ENCODE assay signal across 8 cellular contexts in genomic region chr2:206250041-206250897, GRCh38. TPM values are rescaled to one million over a fixed set of nuclear protein-coding genes. Genes with fewer than 3 reads are reported as not detected.
DNase-seq lines count a peak whose midpoint lies in the region; ATAC-seq, FAIRE-seq and TF ChIP-seq lines count a peak whose summit lies in the region.

No MANE protein-coding gene starts in this region.

- peak overlapping the region; percentile 13 for H3K4me3 ChIP-seq in GM06990 (replicated peaks; ENCODE audit: low read depth, low read length)
- H3K4me3 ChIP-seq in bronchial epithelial cell (ENCODE audit: low read depth, low read length): peak overlapping the region; percentile 9

- peaks cover 0 to 17% (median 5%) of the 10 kb centered on the region in 3 donors for H3K36me3 Mint-ChIP-seq in naive thymus-derived CD8-positive, alpha-beta T cell

- peaks cover 27 to 91% (median 54%) of the 10 kb centered on the region in 5 donors for H3K27me3 Mint-ChIP-seq in naive thymus-derived CD8-positive, alpha-beta T cell

- no peak overlapping the region for H3K27ac Mint-ChIP-seq in naive thymus-derived CD8-positive, alpha-beta T cell

- H3K36me3 ChIP-seq in GM06990 (ENCODE audit: control insufficient read depth, insufficient read depth, low read length) (no peaks in the 10 kb centered on the region), bronchial epithelial cell (ENCODE audit: control insufficient read depth, insufficient read depth, low read length) (no peaks in the 10 kb centered on the region)

- no peak for TF ChIP-seq POLR2A in GM18505 (IDR thresholded peaks at IDR 0.05; ENCODE audit: borderline replicate concordance, extremely low read depth, insufficient read depth, insufficient read length)

- peak overlapping the region; percentile 63 to 84 (median 80) for H3K4me3 Mint-ChIP-seq in naive thymus-derived CD8-positive, alpha-beta T cell

- peaks cover 0 to 35% (median 6%) of the 10 kb centered on the region in 9 donors for H3K9me3 Mint-ChIP-seq in naive thymus-derived CD8-positive, alpha-beta T cell

- POLR2A ChIA-PET in naive thymus-derived CD8-positive, alpha-beta T cell (lab: Charles Lee): no interaction called here

- FAIRE-seq in bronchial epithelial cell (lab: Jason Lieb, UNC): no peak

- ATAC-seq in HG03354 (IDR thresholded peaks at IDR 0.05; ENCODE audit: poor library complexity, severe bottlenecking, unreplicated experiment) (peak; percentile 36), GM18505 (IDR thresholded peaks at IDR 0.05; ENCODE audit: unreplicated experiment) (no peak), GM19467 (IDR thresholded peaks at IDR 0.05; ENCODE audit: unreplicated experiment) (no peak)
- peak; percentile 42 to 47 for ATAC-seq in naive thymus-derived CD8-positive, alpha-beta T cell

- H3K27me3 ChIP-seq in GM06990 (replicated peaks; ENCODE audit: control insufficient read depth, insufficient read depth, low read length): no peaks in the 10 kb centered on the region
- peaks cover 8% of the 10 kb centered on the region for H3K27me3 ChIP-seq in bronchial epithelial cell (ENCODE audit: control insufficient read depth, insufficient read depth, low read length)

- peak; percentile 48 for TF ChIP-seq CTCF in GM06990 (IDR thresholded peaks at IDR 0.05; ENCODE audit: insufficient read depth, low read length, poor library complexity, severe bottlenecking)
- TF ChIP-seq CTCF in bronchial epithelial cell (IDR thresholded peaks at IDR 0.05; ENCODE audit: insufficient read depth, low read length, severe bottlenecking): no peak

- DNase-seq in GM06990 (ENCODE audit: extremely low read depth, insufficient read length) (no peak), bronchial epithelial cell (ENCODE audit: low read depth) (no peak), NCI-H2171 (lab: John Stamatoyannopoulos, UW) (no peak), cerebellar cortex (ENCODE audit: low spot score) (no peak)
- DNase-seq in naive thymus-derived CD8-positive, alpha-beta T cell: no peak

- H3K4me1 Mint-ChIP-seq in naive thymus-derived CD8-positive, alpha-beta T cell: peaks cover 0 to 17% (median 5%) of the 10 kb centered on the region in 4 donors

RNA-seq across cellular contexts. Expression of gene ZDBF2, which starts 24.2 kb away (rescaled TPM):
- 7.4 and 7.7 TPM in 2 replicates for total RNA-seq in bronchial epithelial cell
- total RNA-seq in naive thymus-derived CD8-positive, alpha-beta T cell: 10 to 100 TPM; 15.4 to 15.8 TPM
- 1 to 10 TPM; 2.7 to 5.2 (median 3.3) TPM for polyA plus RNA-seq in naive thymus-derived CD8-positive, alpha-beta T cell

Comparison
In these comparisons a context has a peak if more than half of its experiments do, and no peak if none do; other contexts are left out.
1. ATAC-seq: peak in HG03354 (single experiment) and naive thymus-derived CD8-positive, alpha-beta T cell (2 of 2); none in GM18505 (single experiment) and GM19467 (single experiment).